18 cellular contexts compared by ENCODE assay signal in the genomic region with DNA sequence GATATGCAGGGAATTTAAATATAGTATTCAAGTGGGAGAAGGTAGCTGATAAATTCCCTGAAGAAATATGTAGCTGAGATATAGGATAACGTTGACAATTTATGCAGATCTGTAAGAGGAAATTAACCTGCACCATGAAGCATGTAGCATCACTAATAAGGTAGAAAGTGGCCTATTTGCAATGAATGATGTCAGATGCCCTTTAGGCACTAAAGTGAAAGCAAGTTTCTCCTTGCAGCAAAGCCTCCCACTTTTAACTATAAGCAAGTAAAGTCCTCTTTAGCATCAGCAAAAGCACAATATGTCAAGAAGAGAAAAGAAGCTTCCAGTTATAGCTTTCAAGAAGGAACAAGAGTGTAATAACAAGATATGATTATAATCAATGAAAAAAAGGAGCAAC.
DNase-seq lines count a peak whose midpoint lies in the region; ATAC-seq, FAIRE-seq and TF ChIP-seq lines count a peak whose summit lies in the region.
"Had no signal": no experiment of that assay in that cellular context is flagged by ENCODE, and none has a peak within 500 bp of the region (broad histone marks: within the 10 kb centered on the region; RNA-seq: fewer than 3 reads in every experiment).

No MANE protein-coding gene starts in this region.

- SMC1A ChIA-PET in GM12878 (lab: Charles Lee; ENCODE audit: uncharacterized antibody, unreplicated experiment) = no interaction called here

- POLR2A ChIA-PET in GM12878 (lab: Charles Lee) = no interaction called here

- H3K4me2 ChIP-seq in MM.1S (ENCODE audit: low read depth, low read length) (peak overlapping the region; percentile 1; the same call in 1 of the 2 replicates), GM12878 (ENCODE audit: control insufficient read depth, insufficient read depth) (no peak overlapping the region)
- H3K4me2 ChIP-seq: BLaER1 treated with 17β-estradiol and CSF1 and Interleukin-3, amounts not matched to agents 10 nM and 100 nM had no signal

- ATAC-seq in GM18867 (IDR thresholded peaks at IDR 0.05; ENCODE audit: unreplicated experiment) = peak; percentile 53
- peak; percentile 61 for ATAC-seq in GM12878
- ATAC-seq: CD8-positive, alpha-beta T cell; K562 had no signal

- H3K27ac ChIP-seq in MM.1S (ENCODE audit: low read length) = no peak overlapping the region
- H3K27ac ChIP-seq in GM12878 (ENCODE audit: control insufficient read depth, insufficient read depth) = no peak overlapping the region
- H3K27ac ChIP-seq: BLaER1 treated with 17β-estradiol and CSF1 and Interleukin-3, amounts not matched to agents 10 nM and 100 nM; GM23248 had no signal

- H3K4me3 ChIP-seq in MM.1S (ENCODE audit: low read length) (no peak overlapping the region), GM12878 (no peak overlapping the region), lower leg skin (ENCODE audit: low read depth, poor library complexity, severe bottlenecking) (no peak overlapping the region)
- H3K4me3 ChIP-seq: BLaER1 treated with 17β-estradiol and CSF1 and Interleukin-3, amounts not matched to agents 10 nM and 100 nM; GM23248; K562 had no signal

- RAD21 ChIA-PET in GM12878 (lab: Charles Lee; ENCODE audit: unreplicated experiment) = interaction anchor here (1.2 kb wide), 1 partner anchor 9 kb away, joined by 3 read pairs; no protein-coding TSS in a partner anchor

- no peak for TF ChIP-seq EP300 in GM12878 (IDR thresholded peaks at IDR 0.05; ENCODE audit: borderline replicate concordance in 1 of 2, control insufficient read depth in 1 of 2, low read depth in 2 of 2, low read length in 2 of 2)

- peaks cover 7% of the 10 kb centered on the region; the same call in 1 of the 2 replicates for H3F3A ChIP-seq in MM.1S (ENCODE audit: insufficient read depth, low read length)

- H2AFZ ChIP-seq in MM.1S (ENCODE audit: low read length) (0 out of 2 replicates have a peak overlapping the region, but pooled peaks have one; percentile 0), GM12878 (ENCODE audit: control insufficient read depth, low read depth, low read length) (no peak overlapping the region)
- H2AFZ ChIP-seq: GM23248 had no signal

- H3K36me3 ChIP-seq in MM.1S (replicated peaks; ENCODE audit: insufficient read depth, low read length) = no peaks in the 10 kb centered on the region
- no peaks in the 10 kb centered on the region for H3K36me3 ChIP-seq in GM12878 (ENCODE audit: control insufficient read depth in 2 of 2, insufficient read depth in 2 of 2, low read length in 1 of 2)
- H3K36me3 ChIP-seq: BLaER1 treated with 17β-estradiol and CSF1 and Interleukin-3, amounts not matched to agents 10 nM and 100 nM had no signal

- TF ChIP-seq RAD21 in GM12878 (IDR thresholded peaks at IDR 0.05; ENCODE audit: insufficient read depth, low read depth, low read length) = no peak

- FAIRE-seq in GM12878 (lab: Jason Lieb, UNC) (no peak), GM12891 (lab: Jason Lieb, UNC) (no peak)
- FAIRE-seq: G401.6, HTR-8/SVneo, K562 had no signal

- H4K20me1 ChIP-seq in MM.1S (ENCODE audit: insufficient read depth, low read length) (no peaks in the 10 kb centered on the region), GM12878 (ENCODE audit: control insufficient read depth, insufficient read depth) (no peaks in the 10 kb centered on the region)
- H4K20me1 ChIP-seq: BLaER1 treated with 17β-estradiol and CSF1 and Interleukin-3, amounts not matched to agents 10 nM and 100 nM had no signal

- H3K9ac ChIP-seq in MM.1S (ENCODE audit: low read length) (no peak overlapping the region), GM12878 (ENCODE audit: control insufficient read depth, insufficient read depth, low read length) (no peak overlapping the region)
- H3K9ac ChIP-seq: BLaER1 treated with 17β-estradiol and CSF1 and Interleukin-3, amounts not matched to agents 10 nM and 100 nM; GM23248 had no signal

- intact Hi-C loops in GM12878 (cut with micrococcal nuclease; ENCODE audit: unreplicated experiment) = loop anchor here (5.0 kb wide), 1 partner anchor 107 kb away; no protein-coding TSS in a partner anchor
- intact Hi-C loops in lower leg skin (cut with DNase I; ENCODE audit: low total_unique reads) = no loop called here

- peaks cover 24% of the 10 kb centered on the region for H3K4me1 ChIP-seq in MM.1S (ENCODE audit: low read length)
- no peaks in the 10 kb centered on the region for H3K4me1 ChIP-seq in GM12878 (ENCODE audit: control insufficient read depth, insufficient read depth, low read length)
- H3K4me1 ChIP-seq: BLaER1 treated with 17β-estradiol and CSF1 and Interleukin-3, amounts not matched to agents 10 nM and 100 nM had no signal

- no peaks in the 10 kb centered on the region for H3K9me2 ChIP-seq in MM.1S (replicated peaks; ENCODE audit: insufficient read depth, low read length)

- H3K79me2 ChIP-seq in MM.1S (ENCODE audit: low read length) (no peaks in the 10 kb centered on the region), GM12878 (ENCODE audit: control insufficient read depth, insufficient read depth, low read length) (no peaks in the 10 kb centered on the region)

- in situ Hi-C loops in GM12878 (cut with MboI) = no loop called here

- CTCF ChIA-PET in GM12878 (lab: Yijun Ruan, JAX) = interaction anchor here (1.5 kb wide), 1 partner anchor 9 kb away, joined by 6 read pairs; no protein-coding TSS in a partner anchor

- H3K9me3 ChIP-seq in MM.1S (replicated peaks; ENCODE audit: insufficient read depth, low read length) (no peaks in the 10 kb centered on the region), GM12878 (replicated peaks; ENCODE audit: control insufficient read depth, insufficient read depth, low read length) (no peaks in the 10 kb centered on the region; the same call in 2 of the 3 replicates)

- BruUV-seq in GM12878 (replicated peaks; lab: Mats Ljungman, UMichigan) = no TSS peak

- H3K27me3 ChIP-seq in MM.1S (replicated peaks; ENCODE audit: insufficient read depth, low read length) = no peaks in the 10 kb centered on the region
- no peaks in the 10 kb centered on the region for H3K27me3 ChIP-seq in GM12878 (replicated peaks in 1 of 2; ENCODE audit: control insufficient read depth in 2 of 2, insufficient read depth in 2 of 2, low read length in 1 of 2)
- H3K27me3 ChIP-seq: BLaER1 treated with 17β-estradiol and CSF1 and Interleukin-3, amounts not matched to agents 10 nM and 100 nM had no signal

- WGBS in GM12878 (ENCODE audit: insufficient coverage, insufficient replicate concordance, low lambda C conversion rate, missing lambda C conversion rate) = 0% methylated on average over 1 of the region's 1 CpG
- WGBS in lower leg skin, 2 donors = 38 to 57% methylated on average over 1 of the region's 1 CpG

- TF ChIP-seq CTCF in MM.1S (IDR thresholded peaks at IDR 0.05; ENCODE audit: low read length) = no peak
- no peak for TF ChIP-seq CTCF in GM12878 (IDR thresholded peaks at IDR 0.05 in 2 of 3, conservative IDR thresholded peaks at IDR 0.05 in 1 of 3; ENCODE audit: control insufficient read depth in 2 of 3, extremely low read depth in 1 of 3, insufficient read depth in 1 of 3, low read depth in 3 of 3, low read length in 3 of 3)
- TF ChIP-seq CTCF in lower leg skin (IDR thresholded peaks at IDR 0.05) = no peak

- peak; percentile 55 for DNase-seq in MM.1S
- DNase-seq in GM12878 (ENCODE audit: low read depth, low spot score) = no peak
- no peak for DNase-seq in lower leg skin (ENCODE audit: low spot score in 2 of 2)
- no peak for DNase-seq in SKM-1 treated with dmso at 0.1 percent for 144 hours (lab: John Stamatoyannopoulos, UW; ENCODE audit: unreplicated experiment)
- DNase-seq in GM12891 (ENCODE audit: insufficient read length, low spot score) = no peak
- no peak for DNase-seq in DMS 273 (lab: John Stamatoyannopoulos, UW; ENCODE audit: unreplicated experiment)
- DNase-seq: Calu3; CD8-positive, alpha-beta T cell; DMS 273 treated with DMSO at 0.1 percent for 48 hours; DMS53; GM23248; HCEC 1CT; IMR-90 had no signal

- TF ChIP-seq POLR2A in GM12878 (IDR thresholded peaks at IDR 0.05; ENCODE audit: low read depth, low read length) (no peak), lower leg skin (IDR thresholded peaks at IDR 0.05) (no peak), GM12891 (IDR thresholded peaks at IDR 0.05; ENCODE audit: low read depth, low read length) (no peak)

TF ChIP-seq in GM12878, 131 proteins besides CTCF, POLR2A, EP300 and RAD21 (continues in another document):
- TF ChIP-seq ZNF274 (IDR thresholded peaks at IDR 0.05; ENCODE audit: insufficient read depth, insufficient read length) (no peak), SREBF1 (IDR thresholded peaks at IDR 0.05; ENCODE audit: low read length) (no peak), NR2F1 (conservative IDR thresholded peaks at IDR 0.05) (no peak), JUND (IDR thresholded peaks at IDR 0.05; ENCODE audit: low read depth, low read length) (no peak), CHD4 (IDR thresholded peaks at IDR 0.05) (no peak), MEF2A (IDR thresholded peaks at IDR 0.05; ENCODE audit: insufficient read depth, low read depth, low read length) (no peak)
- TF ChIP-seq, protein P1, sequence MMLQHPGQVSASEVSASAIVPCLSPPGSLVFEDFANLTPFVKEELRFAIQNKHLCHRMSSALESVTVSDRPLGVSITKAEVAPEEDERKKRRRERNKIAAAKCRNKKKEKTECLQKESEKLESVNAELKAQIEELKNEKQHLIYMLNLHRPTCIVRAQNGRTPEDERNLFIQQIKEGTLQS (IDR thresholded peaks at IDR 0.05; ENCODE audit: borderline replicate concordance, extremely low read depth, low read depth, low read length) = no peak

TF ChIP-seq in GM12891, 5 proteins besides CTCF, POLR2A, EP300 and RAD21:
- no peak for TF ChIP-seq POLR2AphosphoS5 (IDR thresholded peaks at IDR 0.05; ENCODE audit: low read depth, low read length)
- no peak for TF ChIP-seq POU2F2 (IDR thresholded peaks at IDR 0.05; ENCODE audit: low read depth, low read length)
- no peak for TF ChIP-seq SPI1 (IDR thresholded peaks at IDR 0.05; ENCODE audit: low read depth, low read length)
- no peak for TF ChIP-seq TAF1 (IDR thresholded peaks at IDR 0.05; ENCODE audit: low read depth, low read length)
- TF ChIP-seq PAX5 (IDR thresholded peaks at IDR 0.05; ENCODE audit: insufficient read depth, low read length, severe bottlenecking) = no peak
